11 cellular contexts compared by ENCODE assay signal in the genomic region with DNA sequence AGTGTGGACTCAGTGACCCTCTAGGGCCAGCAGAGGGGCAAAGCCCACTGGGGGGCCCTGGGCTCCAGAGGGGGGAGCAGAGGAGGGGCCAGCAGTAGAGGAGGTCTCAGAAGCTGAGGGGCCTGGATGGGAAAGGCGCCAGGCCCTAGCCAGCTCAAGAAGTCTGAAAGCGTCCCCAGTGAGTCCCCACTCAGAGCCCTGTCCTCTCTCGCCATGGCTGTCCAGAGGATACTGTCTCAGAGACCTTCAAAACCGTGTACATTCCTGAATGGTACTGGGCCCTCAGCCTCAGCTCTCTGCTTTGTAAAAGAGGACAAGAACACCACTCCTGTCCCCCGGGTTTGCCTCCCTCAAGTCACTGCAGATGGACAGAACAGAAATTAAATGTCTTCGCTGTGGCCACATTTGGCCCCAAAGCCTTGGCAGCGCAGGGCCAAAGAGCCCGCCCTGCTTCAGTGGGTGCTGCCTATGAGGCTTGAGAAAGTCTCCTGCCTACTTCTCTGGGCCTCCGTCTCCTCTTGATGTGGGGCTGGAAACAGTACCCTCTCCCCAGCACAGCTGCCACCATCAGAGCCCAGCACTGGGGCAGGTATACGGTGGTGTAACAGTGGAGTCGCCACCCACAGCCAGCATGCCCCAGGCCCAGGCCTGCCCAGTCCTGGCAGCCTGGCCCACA. TPM values are rescaled to one million over a fixed set of nuclear protein-coding genes. Genes with fewer than 3 reads are reported as not detected.
DNase-seq lines count a peak whose midpoint lies in the region; ATAC-seq and TF ChIP-seq lines count a peak whose summit lies in the region.
"Had no signal": no experiment of that assay in that cellular context is flagged by ENCODE, and none has a peak within 500 bp of the region (broad histone marks: within the 10 kb centered on the region; RNA-seq: fewer than 3 reads in every experiment).

No MANE protein-coding gene starts in this region.

- TF ChIP-seq POLR2A in heart left ventricle (IDR thresholded peaks at IDR 0.05) (no peak), esophagus muscularis mucosa (IDR thresholded peaks at IDR 0.05; ENCODE audit: low read depth) (no peak), uterus (IDR thresholded peaks at IDR 0.05) (no peak), erythroblast (IDR thresholded peaks at IDR 0.05; ENCODE audit: low read length) (no peak)

- no peak for DNase-seq in heart left ventricle
- DNase-seq in Right ventricle myocardium inferior (ENCODE audit: missing footprints), result no peak
- no peak for DNase-seq in esophagus muscularis mucosa (ENCODE audit: extremely low spot score)
- no peak for DNase-seq in uterus
- no peak for DNase-seq in stimulated activated CD4-positive, alpha-beta T cell treated with anti-CD3 and anti-CD28 coated beads, Interleukin-2, amount 100 ng/mL, for 24 hours
- DNase-seq in erythroblast (lab: John Stamatoyannopoulos, UW), result no peak
- DNase-seq: activated CD8-positive, alpha-beta memory T cell treated with anti-CD3 and anti-CD28 coated beads, Interleukin-2, amount 10 ng/mL, durations not matched to agents 7 days and 5 days; stimulated activated naive CD4-positive, alpha-beta T cell; T-helper 2 cell had no signal

- H3K27me3 ChIP-seq in heart left ventricle (peaks cover 0 to 28% (median 5%) of the 10 kb centered on the region in 9 donors), esophagus muscularis mucosa (no peaks in the 10 kb centered on the region), neural cell (ENCODE audit: insufficient read depth, low read depth, low read length) (no peaks in the 10 kb centered on the region), uterus (no peaks in the 10 kb centered on the region)

- peak overlapping the region; percentile 7 for H2AFZ ChIP-seq in neural cell (ENCODE audit: low read depth, low read length)

- H3K9me3 ChIP-seq in heart left ventricle, result no peaks in the 10 kb centered on the region
- no peaks in the 10 kb centered on the region for H3K9me3 ChIP-seq in esophagus muscularis mucosa
- no peaks in the 10 kb centered on the region for H3K9me3 ChIP-seq in neural cell (ENCODE audit: low read length)
- H3K9me3 ChIP-seq in uterus, result no peaks in the 10 kb centered on the region

- ATAC-seq in heart left ventricle (no peak), Right ventricle myocardium inferior (no peak), GM19467 (IDR thresholded peaks at IDR 0.05; ENCODE audit: unreplicated experiment) (no peak)
- ATAC-seq: activated CD8-positive, alpha-beta memory T cell treated with anti-CD3 and anti-CD28 coated beads, Interleukin-2, amount 10 ng/mL, durations not matched to agents 7 days and 5 days had no signal

- no peaks in the 10 kb centered on the region for H3K79me2 ChIP-seq in neural cell (replicated peaks; ENCODE audit: insufficient read depth, low read length)

- H3K4me1 ChIP-seq in heart left ventricle (peaks cover 5 to 76% (median 49%) of the 10 kb centered on the region in 12 donors), esophagus muscularis mucosa (peaks cover 59 to 81% (median 75%) of the 10 kb centered on the region in 4 donors), uterus (peaks cover 0 to 28% of the 10 kb centered on the region in 2 donors)

- TF ChIP-seq CTCF in heart left ventricle (IDR thresholded peaks at IDR 0.05) (no peak), esophagus muscularis mucosa (IDR thresholded peaks at IDR 0.05) (no peak), neural cell (IDR thresholded peaks at IDR 0.05; ENCODE audit: poor library complexity, severe bottlenecking) (no peak), uterus (IDR thresholded peaks at IDR 0.05) (no peak)

- intact Hi-C loops in heart left ventricle (cut with DNase I) (loop anchor here in 8 of 10 donors (5.0 to 10.0 kb wide), 5 partner anchors 52 to 135 kb away; partner anchors contain the start of gene PLEKHG4 (in 1 of the 8)), Right ventricle myocardium inferior (cut with DNase I) (loop anchor here (5.0 to 10.0 kb wide), 2 partner anchors 135 to 452 kb away; no protein-coding TSS in a partner anchor), esophagus muscularis mucosa (cut with DNase I) (no loop called here), uterus (cut with DNase I; ENCODE audit: low total_unique reads) (no loop called here)

- H3K9me2 ChIP-seq in neural cell (ENCODE audit: insufficient read depth, low read length), result no peaks in the 10 kb centered on the region

- no peak overlapping the region for H3K4me2 ChIP-seq in neural cell (ENCODE audit: low read length)

- H3K27ac ChIP-seq in heart left ventricle (peak overlapping the region in 11 of 12 donors; percentile 62 to 94 (median 70)), esophagus muscularis mucosa (replicated peaks in 1 of 4) (peak overlapping the region; percentile 80 to 88 (median 81)), neural cell (ENCODE audit: low read length) (peak overlapping the region; percentile 31), uterus (peak overlapping the region; percentile 57 to 63)

- H3F3A ChIP-seq in neural cell (ENCODE audit: insufficient read depth, low read length, poor library complexity, severe bottlenecking), result no peaks in the 10 kb centered on the region

- TF ChIP-seq RAD21 in neural cell (conservative IDR thresholded peaks at IDR 0.05), result no peak

- TF ChIP-seq EP300 in esophagus muscularis mucosa (IDR thresholded peaks at IDR 0.05), result no peak
- no peak for TF ChIP-seq EP300 in neural cell (conservative IDR thresholded peaks at IDR 0.05; ENCODE audit: poor library complexity, severe bottlenecking)

- H3K36me3 ChIP-seq in heart left ventricle, result no peaks in the 10 kb centered on the region
- no peaks in the 10 kb centered on the region for H3K36me3 ChIP-seq in esophagus muscularis mucosa
- no peaks in the 10 kb centered on the region for H3K36me3 ChIP-seq in neural cell (ENCODE audit: insufficient read depth, low read length)
- no peaks in the 10 kb centered on the region for H3K36me3 ChIP-seq in uterus

- peak overlapping the region; percentile 50 for H3K9ac ChIP-seq in neural cell (ENCODE audit: low read length)

- H3K4me3 ChIP-seq in heart left ventricle, result peak overlapping the region in 1 of 12 donors; percentile 7
- H3K4me3 ChIP-seq in esophagus muscularis mucosa, result peak overlapping the region in 3 of 4 donors; percentile 9 to 32 (median 11)
- peak overlapping the region; percentile 35 for H3K4me3 ChIP-seq in neural cell (ENCODE audit: low read length)
- no peak overlapping the region for H3K4me3 ChIP-seq in uterus

- WGBS in heart left ventricle, 4 donors, result 74 to 81% (median 78%) methylated on average over 11 of the region's 11 CpGs
- WGBS in esophagus muscularis mucosa, result 74% methylated on average over 5 of the region's 11 CpGs

- no peaks in the 10 kb centered on the region for H4K20me1 ChIP-seq in neural cell (ENCODE audit: insufficient read depth)

TF ChIP-seq in neural cell, 6 proteins besides CTCF, POLR2A, EP300 and RAD21:
- TF ChIP-seq TAF1 (IDR thresholded peaks at IDR 0.05; ENCODE audit: low read depth) (no peak), POLR2AphosphoS5 (IDR thresholded peaks at IDR 0.05) (no peak), SMC3 (conservative IDR thresholded peaks at IDR 0.05; ENCODE audit: poor library complexity) (no peak), MXI1 (conservative IDR thresholded peaks at IDR 0.05; ENCODE audit: poor library complexity, severe bottlenecking) (no peak), EZH2 (IDR thresholded peaks at IDR 0.05; ENCODE audit: borderline replicate concordance, insufficient read depth, low read length, poor library complexity, severe bottlenecking) (no peak)

RNA-seq across cellular contexts. Expression of gene TPPP3, which starts 3.6 kb away (rescaled TPM):
- total RNA-seq in heart left ventricle (10 to 100 TPM in 5 of 9 donors, 1 to 10 TPM in 4; 7.0 to 17.0 (median 10.2) TPM), Right ventricle myocardium inferior (9.5 TPM), esophagus muscularis mucosa (100 to 1,000 TPM in 1 of 4 donors, 10 to 100 TPM in 3; 32.0 to 116 (median 41.3) TPM), uterus (10 to 100 TPM; 13.4 to 26.6 (median 16.2) TPM)
- polyA plus RNA-seq in heart left ventricle (10 to 100 TPM; 13.4 to 20.1 TPM), neural cell (1.1 and 2.7 TPM in 2 replicates)
- 1.0 and 1.5 TPM in 2 replicates for polyA minus RNA-seq in neural cell
- total RNA-seq: activated CD8-positive, alpha-beta memory T cell treated with anti-CD3 and anti-CD28 coated beads, Interleukin-2, amount 10 ng/mL, durations not matched to agents 7 days and 5 days had no signal

RNA-seq across cellular contexts. Expression of gene ZDHHC1, which starts 19.4 kb away (rescaled TPM):
- total RNA-seq in heart left ventricle (10 to 100 TPM in 1 of 9 donors, 1 to 10 TPM in 8; 3.5 to 11.6 (median 5.4) TPM), Right ventricle myocardium inferior (2.9 TPM), esophagus muscularis mucosa (10 to 100 TPM; 11.6 to 27.5 (median 20.8) TPM), uterus (10 to 100 TPM; 14.7 to 30.6 (median 25.6) TPM)
- polyA plus RNA-seq in heart left ventricle (1 to 10 TPM; 2.7 to 5.1 TPM), neural cell (1.7 TPM in 1 of 2 replicates, not detected in the other)
- polyA minus RNA-seq in neural cell, result 1.7 and 1.9 TPM in 2 replicates

RNA-seq across cellular contexts. Expression of gene HSD11B2, which starts 34.0 kb away (rescaled TPM):
- total RNA-seq in heart left ventricle (under 1 TPM in 8 of 9 donors, not detected in 1; 0.32 to 1.00 (median 0.59) TPM), Right ventricle myocardium inferior (0.81 TPM), esophagus muscularis mucosa (1 to 10 TPM in 2 of 4 donors, under 1 TPM in 1, not detected in 1; 0.42 to 2.2 (median 1.1) TPM), uterus (10 to 100 TPM in 2 of 4 donors, 1 to 10 TPM in 2; 1.2 to 82.1 (median 9.7) TPM)
- polyA plus RNA-seq in heart left ventricle (under 1 TPM; 0.15 to 0.26 TPM), neural cell (0.24 and 2.8 TPM in 2 replicates)
- polyA minus RNA-seq in neural cell, result not detected in 2 replicates

Comparison
In these comparisons a context has a peak if more than half of its experiments do, and no peak if none do; other contexts are left out.
1. H3K27ac ChIP-seq: peak in every context shown above with its lines; median percentile 81 in esophagus muscularis mucosa; 70 in heart left ventricle; 60 in uterus; 31 in neural cell.
2. H3K4me3 ChIP-seq: peak in esophagus muscularis mucosa (3 of 4) and neural cell (single experiment); none in uterus (0 of 2).
3. intact Hi-C loops: an anchor here in heart left ventricle (5.0 to 10.0 kb wide) and Right ventricle myocardium inferior (5.0 to 10.0 kb wide); none called in esophagus muscularis mucosa and uterus.